ENCODE assay signal across 1 cellular context in genomic region chr5:13212843-13213242, GRCh38.
TF ChIP-seq lines count a peak whose summit lies in the region.

No MANE protein-coding gene starts in this region.

TF ChIP-seq in SK-N-SH, 30 proteins besides CTCF, POLR2A, EP300 and RAD21 (continued from another document):
- no peak for TF ChIP-seq NRF1 (IDR thresholded peaks at IDR 0.05; ENCODE audit: low read depth, low read length)
- TF ChIP-seq FOSL2 (IDR thresholded peaks at IDR 0.05; ENCODE audit: borderline replicate concordance, low read depth) = no peak
- no peak for TF ChIP-seq MEF2A (IDR thresholded peaks at IDR 0.05; ENCODE audit: borderline replicate concordance, low read depth)
- no peak for TF ChIP-seq CHD2 (IDR thresholded peaks at IDR 0.05; ENCODE audit: low read length, partially characterized antibody)
- TF ChIP-seq USF2 (IDR thresholded peaks at IDR 0.05; ENCODE audit: borderline replicate concordance, low read depth, low read length) = no peak
- TF ChIP-seq IRF3 (IDR thresholded peaks at IDR 0.05; ENCODE audit: low read depth, low read length) = no peak
- no peak for TF ChIP-seq RFX5 (IDR thresholded peaks at IDR 0.05; ENCODE audit: low read length)
- no peak for TF ChIP-seq FOXJ3 (CRISPR knock-in tag; IDR thresholded peaks at IDR 0.05)
- no peak for TF ChIP-seq SMC3 (IDR thresholded peaks at IDR 0.05; ENCODE audit: low read depth, low read length)
- TF ChIP-seq GABPA (IDR thresholded peaks at IDR 0.05; ENCODE audit: low read depth) = no peak
